In the genomic region with DNA sequence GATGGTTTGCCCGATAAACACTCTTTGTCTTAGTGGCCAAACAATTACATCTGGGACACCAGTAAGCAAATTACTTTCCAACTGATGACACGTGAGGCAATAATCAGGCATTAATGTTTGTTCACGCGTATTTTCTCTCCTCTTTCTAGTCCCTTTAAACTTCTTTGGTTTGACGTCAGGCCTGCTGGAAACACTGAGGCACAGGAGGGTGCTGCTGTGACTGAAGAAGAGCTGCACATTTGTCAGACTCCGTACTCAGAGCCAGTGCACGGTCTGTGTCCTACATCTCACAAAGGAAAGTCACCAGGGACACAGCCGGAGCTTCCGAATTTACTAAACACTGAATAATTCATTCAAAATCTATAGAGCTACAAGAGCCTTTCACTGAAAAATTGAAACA, we compare ENCODE assay signal across 31 cellular contexts. TPM values are rescaled to one million over a fixed set of nuclear protein-coding genes. Genes with fewer than 3 reads are reported as not detected.
DNase-seq lines count a peak whose midpoint lies in the region; ATAC-seq, FAIRE-seq and TF ChIP-seq lines count a peak whose summit lies in the region.
"Had no signal": no experiment of that assay in that cellular context is flagged by ENCODE, and none has a peak within 500 bp of the region (broad histone marks: within the 10 kb centered on the region; RNA-seq: fewer than 3 reads in every experiment).

No MANE protein-coding gene starts in this region.

- TF ChIP-seq CTCF in neural progenitor cell (IDR thresholded peaks at IDR 0.05) (no peak), esophagus squamous epithelium (IDR thresholded peaks at IDR 0.05) (no peak)

- intact Hi-C loops in esophagus squamous epithelium (cut with DNase I), result no loop called here

- 85 to 88% methylated on average over 9 of the region's 9 CpGs for WGBS in esophagus squamous epithelium, 2 donors

- H3K9ac ChIP-seq in neural progenitor cell, result no peak overlapping the region

- H3K27ac Mint-ChIP-seq in activated T-cell treated with anti-CD3 and anti-CD28 coated beads, Interleukin-2, amount 50 U/mL, for 72 hours, result peak overlapping the region; percentile 4
- peak overlapping the region; percentile 93 for H3K27ac Mint-ChIP-seq in neural progenitor cell
- H3K27ac Mint-ChIP-seq: naive thymus-derived CD8-positive, alpha-beta T cell had no signal

- H3K4me3 ChIP-seq in neural progenitor cell (no peak overlapping the region), esophagus squamous epithelium (no peak overlapping the region)
- H3K4me3 ChIP-seq: breast epithelium, coronary artery, esophagus muscularis mucosa, gastrocnemius medialis, MG63, testis had no signal

- H3K4me1 Mint-ChIP-seq in activated T-cell treated with anti-CD3 and anti-CD28 coated beads, Interleukin-2, amount 50 U/mL, for 72 hours (ENCODE audit: low read depth), result peaks cover 13% of the 10 kb centered on the region
- peaks cover 49% of the 10 kb centered on the region for H3K4me1 Mint-ChIP-seq in neural progenitor cell

- H3F3A ChIP-seq in neural progenitor cell (ENCODE audit: low read depth), result peaks cover 9% of the 10 kb centered on the region

- H3K9me3 ChIP-seq in neural progenitor cell (ENCODE audit: low read depth) (no peaks in the 10 kb centered on the region), esophagus squamous epithelium (no peaks in the 10 kb centered on the region)
- H3K9me3 ChIP-seq: breast epithelium, esophagus muscularis mucosa, gastrocnemius medialis, MG63, testis had no signal

- H3K27me3 ChIP-seq in neural progenitor cell, result no peaks in the 10 kb centered on the region
- H3K27me3 ChIP-seq in esophagus squamous epithelium, result no peaks in the 10 kb centered on the region
- H3K27me3 ChIP-seq: breast epithelium, esophagus muscularis mucosa, gastrocnemius medialis, MG63, testis had no signal

- no peaks in the 10 kb centered on the region for H3K27me3 Mint-ChIP-seq in activated T-cell treated with anti-CD3 and anti-CD28 coated beads, Interleukin-2, amount 50 U/mL, for 72 hours (ENCODE audit: low read depth)
- H3K27me3 Mint-ChIP-seq in neural progenitor cell (ENCODE audit: insufficient read depth, low read depth), result peaks cover 2% of the 10 kb centered on the region
- H3K27me3 Mint-ChIP-seq: CD4-positive, CD25-positive, alpha-beta regulatory T cell; naive thymus-derived CD8-positive, alpha-beta T cell had no signal

- H3K79me2 ChIP-seq in neural progenitor cell (ENCODE audit: low read depth), result no peaks in the 10 kb centered on the region

- H3K4me3 Mint-ChIP-seq in activated T-cell treated with anti-CD3 and anti-CD28 coated beads, Interleukin-2, amount 50 U/mL, for 72 hours, result no peak overlapping the region
- H3K4me3 Mint-ChIP-seq in neural progenitor cell, result peak overlapping the region; percentile 67
- H3K4me3 Mint-ChIP-seq: activated T-cell treated with anti-CD3 and anti-CD28 coated beads, Interleukin-2, amount 50 U/mL, for 4 hours; CD4-positive, CD25-positive, alpha-beta regulatory T cell; naive thymus-derived CD8-positive, alpha-beta T cell had no signal

- peaks cover 10% of the 10 kb centered on the region for H3K4me1 ChIP-seq in neural progenitor cell
- peaks cover 0 to 2% (median 0%) of the 10 kb centered on the region in 3 donors for H3K4me1 ChIP-seq in esophagus squamous epithelium
- H3K4me1 ChIP-seq: breast epithelium, testis had no signal

- DNase-seq in activated T-cell treated with anti-CD3 and anti-CD28 coated beads, Interleukin-2, amount 50 U/mL, for 72 hours, result no peak
- DNase-seq in activated T-cell treated with anti-CD3 and anti-CD28 coated beads for 4 hours (no peak), frontal cortex (ENCODE audit: low spot score in 2 of 2) (peak; percentile 5 to 49), neural progenitor cell (ENCODE audit: low spot score) (peak; percentile 23), NCI-H1930 (lab: John Stamatoyannopoulos, UW) (no peak), DMS79 treated with DMSO at 0.1 percent for 48 hours (lab: John Stamatoyannopoulos, UW) (no peak), esophagus squamous epithelium (lab: John Stamatoyannopoulos, UW) (no peak)
- DNase-seq: activated CD4-positive, alpha-beta T cell treated with anti-CD3 and anti-CD28 coated beads for 48 hours; activated naive CD4-positive, alpha-beta T cell; activated T-cell treated with anti-CD3 and anti-CD28 coated beads, Interleukin-2, amount 50 U/mL, for 4 hours; CD4-positive, CD25-positive, alpha-beta regulatory T cell; gastrocnemius medialis; islet precursor cell; KBM-7; MG63; naive thymus-derived CD8-positive, alpha-beta T cell; NCI-H1105 treated with DMSO at 0.1 percent for 48 hours; NCI-H2029 treated with DMSO at 0.1 percent for 48 hours; stimulated activated CD4-positive, alpha-beta T cell treated with anti-CD3 and anti-CD28 coated beads, Interleukin-15, amount 100 ng/mL, for 24 hours; stimulated activated naive CD4-positive, alpha-beta T cell; SW 1271; T-helper 9 cell; testis had no signal

- FAIRE-seq in frontal cortex (lab: Jason Lieb, UNC), result no peak
- FAIRE-seq: GM12891, urothelium cell line had no signal

- no peaks in the 10 kb centered on the region for H4K20me1 ChIP-seq in neural progenitor cell (ENCODE audit: low read depth)

- H3K36me3 ChIP-seq in neural progenitor cell, result no peaks in the 10 kb centered on the region
- H3K36me3 ChIP-seq in esophagus squamous epithelium, result peaks cover 0 to 23% (median 0%) of the 10 kb centered on the region in 3 donors
- H3K36me3 ChIP-seq: breast epithelium, MG63 had no signal

- no peak for TF ChIP-seq POLR2A in esophagus squamous epithelium (IDR thresholded peaks at IDR 0.05)

- peak overlapping the region; percentile 4 for H3K4me2 ChIP-seq in neural progenitor cell

- H2AFZ ChIP-seq in neural progenitor cell (replicated peaks), result no peak overlapping the region

- no peak for ATAC-seq in activated T-cell treated with anti-CD3 and anti-CD28 coated beads, Interleukin-2, amount 50 U/mL, for 72 hours (replicated peaks in 1 of 2)
- ATAC-seq in GM21737 (IDR thresholded peaks at IDR 0.05; ENCODE audit: unreplicated experiment), result no peak
- ATAC-seq: activated T-cell treated with anti-CD3 and anti-CD28 coated beads, Interleukin-2, amount 50 U/mL, for 4 hours; gastrocnemius medialis; naive thymus-derived CD8-positive, alpha-beta T cell had no signal

- H3K9me3 Mint-ChIP-seq in activated T-cell treated with anti-CD3 and anti-CD28 coated beads, Interleukin-2, amount 50 U/mL, for 72 hours, result peaks cover 0 to 1% of the 10 kb centered on the region in 2 donors
- no peaks in the 10 kb centered on the region for H3K9me3 Mint-ChIP-seq in neural progenitor cell
- H3K9me3 Mint-ChIP-seq: activated T-cell treated with anti-CD3 and anti-CD28 coated beads, Interleukin-2, amount 50 U/mL, for 4 hours; CD4-positive, CD25-positive, alpha-beta regulatory T cell; naive thymus-derived CD8-positive, alpha-beta T cell had no signal

- H3K27ac ChIP-seq in neural progenitor cell (peak overlapping the region; percentile 55), esophagus squamous epithelium (no peak overlapping the region)
- H3K27ac ChIP-seq: 22Rv1, breast epithelium, coronary artery, esophagus muscularis mucosa, gastrocnemius medialis, testis, VCaP had no signal

- H3K36me3 Mint-ChIP-seq in activated T-cell treated with anti-CD3 and anti-CD28 coated beads, Interleukin-2, amount 50 U/mL, for 72 hours (ENCODE audit: insufficient read depth in 2 of 2), result peaks cover 0 to 27% of the 10 kb centered on the region in 2 donors
- peaks cover 9% of the 10 kb centered on the region for H3K36me3 Mint-ChIP-seq in neural progenitor cell

RNA-seq across cellular contexts. Expression of a gene that starts 57.6 kb away (rescaled TPM):
- 100 to 1,000 TPM; 183 to 197 TPM for total RNA-seq in activated T-cell treated with anti-CD3 and anti-CD28 coated beads, Interleukin-2, amount 50 U/mL, for 72 hours
- total RNA-seq in frontal cortex (26.1 TPM), neural progenitor cell (ENCODE audit: low replicate concordance) (130 and 217 TPM in 2 replicates), esophagus squamous epithelium (100 to 1,000 TPM in 1 of 4 donors, 10 to 100 TPM in 3; 34.2 to 104 (median 58.1) TPM)

RNA-seq across cellular contexts. Expression of a gene that starts 57.9 kb away (rescaled TPM):
- 10 to 100 TPM; 81.2 to 84.3 TPM for total RNA-seq in activated T-cell treated with anti-CD3 and anti-CD28 coated beads, Interleukin-2, amount 50 U/mL, for 72 hours
- 25.7 TPM for total RNA-seq in frontal cortex
- 41.8 and 49.5 TPM in 2 replicates for total RNA-seq in neural progenitor cell (ENCODE audit: low replicate concordance)
- 10 to 100 TPM; 18.7 to 28.4 (median 24.7) TPM for total RNA-seq in esophagus squamous epithelium

Comparison
In these comparisons a context has a peak if more than half of its experiments do, and no peak if none do; other contexts are left out.
1. DNase-seq: peak in frontal cortex (2 of 2) and neural progenitor cell (single experiment); none in activated T-cell treated with anti-CD3 and anti-CD28 coated beads, Interleukin-2, amount 50 U/mL, for 72 hours (0 of 2), activated T-cell treated with anti-CD3 and anti-CD28 coated beads for 4 hours (single experiment), NCI-H1930 (0 of 2), DMS79 treated with DMSO at 0.1 percent for 48 hours (single experiment) and esophagus squamous epithelium (single experiment).